In genomic region chr5:89844548-89844947, GRCh38 we compare ENCODE assay signal across 1 cellular context.
TF ChIP-seq lines count a peak whose summit lies in the region.

No MANE protein-coding gene starts in this region.

TF ChIP-seq in GM23338, 12 proteins besides CTCF, POLR2A, EP300 and RAD21 (continued from another document):
- no peak for TF ChIP-seq ZNF462 (CRISPR knock-in tag; IDR thresholded peaks at IDR 0.05)
- TF ChIP-seq ZNF114 (CRISPR knock-in tag; IDR thresholded peaks at IDR 0.05), result no peak
- TF ChIP-seq JUNB (IDR thresholded peaks at IDR 0.05; ENCODE audit: unreplicated experiment), result no peak
- no peak for TF ChIP-seq STAT1 (IDR thresholded peaks at IDR 0.05; ENCODE audit: unreplicated experiment)
